8 cellular contexts compared by ENCODE assay signal in genomic region chr14:24188251-24189058, GRCh38. TPM values are rescaled to one million over a fixed set of nuclear protein-coding genes. Genes with fewer than 3 reads are reported as not detected.
DNase-seq lines count a peak whose midpoint lies in the region; ATAC-seq and TF ChIP-seq lines count a peak whose summit lies in the region.

IPO4 (minus strand) TSS chr14:24188816; CDS start chr14:24188787, 29 bp downstream.

- DNase-seq in EL (peak; percentile 98), H4 (ENCODE audit: low spot score) (peak; percentile 96), LoVo (ENCODE audit: low spot score) (peak; percentile 97), RWPE1 (ENCODE audit: low spot score) (peak; percentile 98), fibroblast of mammary gland (ENCODE audit: low read depth) (peak; percentile 97)
- DNase-seq in naive thymus-derived CD8-positive, alpha-beta T cell = peak; percentile 85 to 98 (median 94)
- peak; percentile 90 for DNase-seq in stimulated activated naive B cell treated with anti-CD40 and anti-IgM and Interleukin-4, amounts not matched to agents 10 μg/mL and 1 μg/mL and 100 μg/mL, for 72 hours

- H3K4me1 Mint-ChIP-seq in activated T-helper 17 cell treated with anti-CD3 and anti-CD28 coated beads, Interleukin-2, amount 50 U/mL, for 72 hours = peaks cover 25% of the 10 kb centered on the region
- H3K4me1 Mint-ChIP-seq in naive thymus-derived CD8-positive, alpha-beta T cell = peaks cover 14 to 61% (median 44%) of the 10 kb centered on the region in 4 donors
- H3K4me1 Mint-ChIP-seq in stimulated activated naive B cell treated with anti-CD40 and anti-IgM and Interleukin-4, amounts not matched to agents 10 μg/mL and 1 μg/mL and 100 μg/mL, for 72 hours = peaks cover 29 to 55% of the 10 kb centered on the region in 2 donors

- H3K9me3 Mint-ChIP-seq in activated T-helper 17 cell treated with anti-CD3 and anti-CD28 coated beads, Interleukin-2, amount 50 U/mL, for 72 hours = no peaks in the 10 kb centered on the region
- H3K9me3 Mint-ChIP-seq in naive thymus-derived CD8-positive, alpha-beta T cell = no peaks in the 10 kb centered on the region
- H3K9me3 Mint-ChIP-seq in stimulated activated naive B cell treated with anti-CD40 and anti-IgM and Interleukin-4, amounts not matched to agents 10 μg/mL and 1 μg/mL and 100 μg/mL, for 72 hours = no peaks in the 10 kb centered on the region

- peak; percentile 98 for ATAC-seq in activated T-helper 17 cell treated with anti-CD3 and anti-CD28 coated beads, Interleukin-2, amount 50 U/mL, for 72 hours (replicated peaks)
- peak; percentile 90 to 97 for ATAC-seq in naive thymus-derived CD8-positive, alpha-beta T cell
- ATAC-seq in stimulated activated naive B cell treated with anti-CD40 and anti-IgM and Interleukin-4, amounts not matched to agents 10 μg/mL and 1 μg/mL and 100 μg/mL, for 72 hours (replicated peaks) = peak; percentile 96 to 98

- no peaks in the 10 kb centered on the region for H3K27me3 Mint-ChIP-seq in activated T-helper 17 cell treated with anti-CD3 and anti-CD28 coated beads, Interleukin-2, amount 50 U/mL, for 72 hours
- H3K27me3 Mint-ChIP-seq in naive thymus-derived CD8-positive, alpha-beta T cell = peaks cover 0 to 2% (median 0%) of the 10 kb centered on the region in 5 donors
- no peaks in the 10 kb centered on the region for H3K27me3 Mint-ChIP-seq in stimulated activated naive B cell treated with anti-CD40 and anti-IgM and Interleukin-4, amounts not matched to agents 10 μg/mL and 1 μg/mL and 100 μg/mL, for 72 hours

- POLR2A ChIA-PET in RWPE1 (lab: Yijun Ruan, JAX; ENCODE audit: low non-redundant PET) = interaction anchor here (0.5 kb wide), 1 partner anchor 24 kb away, joined by 4 read pairs; no protein-coding TSS in a partner anchor
- POLR2A ChIA-PET in naive thymus-derived CD8-positive, alpha-beta T cell (lab: Charles Lee) = interaction anchor here (0.5 to 4.8 kb wide), 24 partner anchors 8 to 1169 kb away, joined by 3 to 36 read pairs (median 4); partner anchors contain the start of genes CARMIL3, CBLN3, CHMP4A and DCAF11

- CTCF ChIA-PET in RWPE1 (lab: Yijun Ruan, JAX) = interaction anchor here (0.6 to 0.9 kb wide), 3 partner anchors 8 to 120 kb away, joined by 3 read pairs; partner anchors contain the start of genes CIDEB and MDP1

- H3K4me3 Mint-ChIP-seq in activated T-helper 17 cell treated with anti-CD3 and anti-CD28 coated beads, Interleukin-2, amount 50 U/mL, for 72 hours = peak within 1 kb of the TSS; percentile 84
- H3K4me3 Mint-ChIP-seq in naive thymus-derived CD8-positive, alpha-beta T cell = peak within 1 kb of the TSS; percentile 80 to 95 (median 90)
- H3K4me3 Mint-ChIP-seq in stimulated activated naive B cell treated with anti-CD40 and anti-IgM and Interleukin-4, amounts not matched to agents 10 μg/mL and 1 μg/mL and 100 μg/mL, for 72 hours = peak within 1 kb of the TSS; percentile 93 to 95

- peak within 1 kb of the TSS; percentile 78 for H3K27ac ChIP-seq in RWPE1

- peak within 1 kb of the TSS; percentile 86 for H3K4me3 ChIP-seq in fibroblast of mammary gland (ENCODE audit: control insufficient read depth, low read depth, low read length)

- TF ChIP-seq CTCF in RWPE1 (conservative IDR thresholded peaks at IDR 0.05; ENCODE audit: low read depth) (no peak), fibroblast of mammary gland (conservative IDR thresholded peaks at IDR 0.05; ENCODE audit: control insufficient read depth, insufficient read depth, low read depth, low read length) (no peak)

- H3K27ac Mint-ChIP-seq in activated T-helper 17 cell treated with anti-CD3 and anti-CD28 coated beads, Interleukin-2, amount 50 U/mL, for 72 hours = peak within 1 kb of the TSS; percentile 77
- H3K27ac Mint-ChIP-seq in naive thymus-derived CD8-positive, alpha-beta T cell = peak within 1 kb of the TSS; percentile 83 to 97 (median 94)
- peak within 1 kb of the TSS; percentile 95 for H3K27ac Mint-ChIP-seq in stimulated activated naive B cell treated with anti-CD40 and anti-IgM and Interleukin-4, amounts not matched to agents 10 μg/mL and 1 μg/mL and 100 μg/mL, for 72 hours

- peaks cover 61% of the 10 kb centered on the region for H3K36me3 Mint-ChIP-seq in activated T-helper 17 cell treated with anti-CD3 and anti-CD28 coated beads, Interleukin-2, amount 50 U/mL, for 72 hours (ENCODE audit: low read depth)
- peaks cover 0 to 37% (median 10%) of the 10 kb centered on the region in 3 donors for H3K36me3 Mint-ChIP-seq in naive thymus-derived CD8-positive, alpha-beta T cell
- H3K36me3 Mint-ChIP-seq in stimulated activated naive B cell treated with anti-CD40 and anti-IgM and Interleukin-4, amounts not matched to agents 10 μg/mL and 1 μg/mL and 100 μg/mL, for 72 hours = peaks cover 27 to 49% of the 10 kb centered on the region in 2 donors

RNA-seq across cellular contexts. Expression of gene IPO4, which starts in this region (rescaled TPM):
- 42.7 and 49.3 TPM in 2 replicates for total RNA-seq in H4 (2014; rRNA removed; shearing (Covaris generic))
- 10 to 100 TPM; 34.0 to 78.7 TPM for total RNA-seq in activated T-helper 17 cell treated with anti-CD3 and anti-CD28 coated beads, Interleukin-2, amount 50 U/mL, for 72 hours
- 10 to 100 TPM; 24.4 to 24.8 TPM for total RNA-seq in naive thymus-derived CD8-positive, alpha-beta T cell
- 10 to 100 TPM; 20.2 to 27.5 (median 21.1) TPM for polyA plus RNA-seq in naive thymus-derived CD8-positive, alpha-beta T cell

Comparison
In these comparisons a context has a peak if more than half of its experiments do, and no peak if none do; other contexts are left out.
1. Peak in every context shown above with its lines: DNase-seq, ATAC-seq, H3K4me3 ChIP-seq and H3K27ac ChIP-seq.